9 cellular contexts compared by ENCODE assay signal in genomic region chr3:192851821-192852352, GRCh38.
A peak's percentile ranks its signal among the peaks of the same experiment; 100 is the strongest.
DNase-seq lines count a peak whose midpoint lies in the region.
"Had no signal": no experiment of that assay in that cellular context is flagged by ENCODE, and none has a peak within 500 bp of the region (broad histone marks: within the 10 kb centered on the region; RNA-seq: fewer than 3 reads in every experiment).

No MANE protein-coding gene starts in this region.

- no peak overlapping the region for H3K27ac ChIP-seq in mesendoderm (ENCODE audit: low read depth, low read length)
- H3K27ac ChIP-seq: parathyroid adenoma had no signal

- H3K9me3 Mint-ChIP-seq in activated CD4-positive, alpha-beta T cell treated with anti-CD3 and anti-CD28 coated beads, Interleukin-2, amount 10 ng/mL, durations not matched to agents 24 days and 14 days = no peaks in the 10 kb centered on the region

- H3K4me1 ChIP-seq in mesendoderm (ENCODE audit: control insufficient read depth, low read depth, low read length) = no peaks in the 10 kb centered on the region
- H3K4me1 ChIP-seq: parathyroid adenoma had no signal

- no peaks in the 10 kb centered on the region for H3K27me3 Mint-ChIP-seq in activated CD4-positive, alpha-beta T cell treated with anti-CD3 and anti-CD28 coated beads, Interleukin-2, amount 10 ng/mL, durations not matched to agents 24 days and 14 days

- H3K56ac ChIP-seq in mesendoderm (ENCODE audit: low read length) = no peak overlapping the region

- H2AK5ac ChIP-seq in mesendoderm (ENCODE audit: low read length) = no peak overlapping the region

- peak overlapping the region; percentile 27 for H3K27ac Mint-ChIP-seq in activated CD4-positive, alpha-beta T cell treated with anti-CD3 and anti-CD28 coated beads, Interleukin-2, amount 10 ng/mL, durations not matched to agents 24 days and 14 days

- peaks cover 16% of the 10 kb centered on the region for H3K36me3 Mint-ChIP-seq in activated CD4-positive, alpha-beta T cell treated with anti-CD3 and anti-CD28 coated beads, Interleukin-2, amount 10 ng/mL, durations not matched to agents 24 days and 14 days (ENCODE audit: low read depth)

- H3K4me1 Mint-ChIP-seq in activated CD4-positive, alpha-beta T cell treated with anti-CD3 and anti-CD28 coated beads, Interleukin-2, amount 10 ng/mL, durations not matched to agents 24 days and 14 days = peaks cover 46% of the 10 kb centered on the region

- no peak overlapping the region for H2BK5ac ChIP-seq in mesendoderm (ENCODE audit: low read length)

- H3K79me1 ChIP-seq in mesendoderm (ENCODE audit: low read length) = peaks cover 4% of the 10 kb centered on the region

- no CpG with 5 or more reads among the region's 5 CpGs for WGBS in mesendoderm (ENCODE audit: extremely low coverage, insufficient coverage, low lambda C conversion rate)

- no peak overlapping the region for H4K5ac ChIP-seq in mesendoderm (ENCODE audit: low read length)

- no peak overlapping the region for H3K4me3 ChIP-seq in mesendoderm (ENCODE audit: low read length)

- no peak overlapping the region for H2BK120ac ChIP-seq in mesendoderm (ENCODE audit: low read depth, low read length)

- no peak overlapping the region for H3K9ac ChIP-seq in mesendoderm (ENCODE audit: low read length)
- H3K9ac ChIP-seq: parathyroid adenoma had no signal

- H3K27me3 ChIP-seq in mesendoderm (ENCODE audit: insufficient read depth, low read length, poor library complexity) = no peaks in the 10 kb centered on the region

- no peak overlapping the region for H2BK15ac ChIP-seq in mesendoderm (replicated peaks; ENCODE audit: low read depth)

- H3K4me2 ChIP-seq in mesendoderm (ENCODE audit: low read length) = no peak overlapping the region

- no peaks in the 10 kb centered on the region for H3K36me3 ChIP-seq in mesendoderm (ENCODE audit: control insufficient read depth, insufficient read depth, low read length)

- no peak overlapping the region for H4K8ac ChIP-seq in mesendoderm (ENCODE audit: low read depth, low read length)

- no peak for DNase-seq in activated CD4-positive, alpha-beta T cell treated with anti-CD3 and anti-CD28 coated beads, Interleukin-2, amount 10 ng/mL, durations not matched to agents 24 days and 14 days
- no peak for DNase-seq in activated CD4-positive, alpha-beta T cell treated with anti-CD3 and anti-CD28 coated beads, Interleukin-2, amount 50 U/mL, for 4 hours
- peak; percentile 84 for DNase-seq in HK-2 (ENCODE audit: unreplicated experiment)
- DNase-seq in SKM-1 (lab: John Stamatoyannopoulos, UW; ENCODE audit: unreplicated experiment) = peak; percentile 64
- DNase-seq in glomerular visceral epithelial cell (ENCODE audit: extremely low spot score) = peak; percentile 96
- peak; percentile 31 for DNase-seq in smooth muscle cell of the brain vasculature (ENCODE audit: low read depth, low spot score)
- no peak for DNase-seq in activated effector memory CD4-positive, alpha-beta T cell treated with Interleukin-2 at 50 U/mL for 16 hours
- DNase-seq in mesendoderm = no peak

- H3K4me3 Mint-ChIP-seq in activated CD4-positive, alpha-beta T cell treated with anti-CD3 and anti-CD28 coated beads, Interleukin-2, amount 10 ng/mL, durations not matched to agents 24 days and 14 days = no peak overlapping the region

- H3K18ac ChIP-seq in mesendoderm (ENCODE audit: low read length) = no peak overlapping the region

- H3K23ac ChIP-seq in mesendoderm (ENCODE audit: low read length) = no peak overlapping the region

- H3K79me2 ChIP-seq in mesendoderm (ENCODE audit: control insufficient read depth, insufficient read depth, low read length) = peaks cover 30% of the 10 kb centered on the region
- H3K79me2 ChIP-seq: parathyroid adenoma had no signal

- H3K4ac ChIP-seq in mesendoderm (ENCODE audit: low read depth, low read length) = no peak overlapping the region

- intact Hi-C loops in activated CD4-positive, alpha-beta T cell treated with anti-CD3 and anti-CD28 coated beads, Interleukin-2, amount 10 ng/mL, durations not matched to agents 24 days and 14 days (cut with micrococcal nuclease) = loop anchor here (5.0 kb wide), 1 partner anchor 105 kb away; no protein-coding TSS in a partner anchor

Comparison
In these comparisons a context has a peak if more than half of its experiments do, and no peak if none do; other contexts are left out.
1. DNase-seq: peak in HK-2 (single experiment), SKM-1 (single experiment), glomerular visceral epithelial cell (single experiment) and smooth muscle cell of the brain vasculature (single experiment); none in activated CD4-positive, alpha-beta T cell treated with anti-CD3 and anti-CD28 coated beads, Interleukin-2, amount 10 ng/mL, durations not matched to agents 24 days and 14 days (single experiment), activated CD4-positive, alpha-beta T cell treated with anti-CD3 and anti-CD28 coated beads, Interleukin-2, amount 50 U/mL, for 4 hours (0 of 2), activated effector memory CD4-positive, alpha-beta T cell treated with Interleukin-2 at 50 U/mL for 16 hours (single experiment) and mesendoderm (single experiment).